In genomic region chr7:135129579-135129978, GRCh38 we compare ENCODE assay signal across 23 cellular contexts. TPM values are rescaled to one million over a fixed set of nuclear protein-coding genes. Genes with fewer than 3 reads are reported as not detected.
A peak's percentile ranks its signal among the peaks of the same experiment; 100 is the strongest.
DNase-seq lines count a peak whose midpoint lies in the region; ATAC-seq and TF ChIP-seq lines count a peak whose summit lies in the region.
"Had no signal": no experiment of that assay in that cellular context is flagged by ENCODE, and none has a peak within 500 bp of the region (broad histone marks: within the 10 kb centered on the region; RNA-seq: fewer than 3 reads in every experiment).

No MANE protein-coding gene starts in this region.

- no peak overlapping the region for H3K4me2 ChIP-seq in osteoblast (ENCODE audit: insufficient read depth, low read length)

- H3K27me3 ChIP-seq in endodermal cell (ENCODE audit: control insufficient read depth, insufficient read depth, low read length, poor library complexity, severe bottlenecking) (no peaks in the 10 kb centered on the region), osteoblast (ENCODE audit: insufficient read depth, low read length) (no peaks in the 10 kb centered on the region)
- H3K27me3 ChIP-seq: SJCRH30 had no signal

- no peak overlapping the region for H3K27ac Mint-ChIP-seq in endodermal cell

- H3K36me3 Mint-ChIP-seq in endodermal cell (ENCODE audit: low read depth), result no peaks in the 10 kb centered on the region

- peak; percentile 23 for DNase-seq in DMS 273 (lab: John Stamatoyannopoulos, UW; ENCODE audit: unreplicated experiment)
- no peak for DNase-seq in DMS 273 treated with DMSO at 0.1 percent for 48 hours (lab: John Stamatoyannopoulos, UW)
- peak; percentile 7 for DNase-seq in HT-29 (ENCODE audit: low spot score)
- DNase-seq in endodermal cell, result no peak
- DNase-seq in osteoblast (ENCODE audit: insufficient read length, low spot score, missing footprints), result peak; percentile 22
- DNase-seq in OCI-M2 (lab: John Stamatoyannopoulos, UW; ENCODE audit: unreplicated experiment), result no peak
- DNase-seq in left colon, result no peak
- no peak for DNase-seq in AG08396 (ENCODE audit: low spot score)
- DNase-seq: Calu3, EL, GDM1, GOT3, HCEC 1CT, MV-4-11, NCI-H2081, NCI-H2227 treated with DMSO at 0.1 percent for 48 hours, NCI-H510A, NCI-H69, SJCRH30, T-helper 2 cell had no signal

- H3K9me3 ChIP-seq in endodermal cell (ENCODE audit: control insufficient read depth, low read length), result peaks cover 12% of the 10 kb centered on the region
- H3K9me3 ChIP-seq in osteoblast (ENCODE audit: low read depth, low read length), result no peaks in the 10 kb centered on the region
- H3K9me3 ChIP-seq: SJCRH30 had no signal

- intact Hi-C loops in left colon (cut with DNase I, micrococcal nuclease), result no loop called here

- peaks cover 7% of the 10 kb centered on the region for H3K9me3 Mint-ChIP-seq in endodermal cell

- no peaks in the 10 kb centered on the region for H3K4me1 Mint-ChIP-seq in endodermal cell

- no peaks in the 10 kb centered on the region for H4K20me1 ChIP-seq in osteoblast (ENCODE audit: insufficient read depth, low read length)

- H3K4me3 ChIP-seq in endodermal cell (ENCODE audit: low read length), result no peak overlapping the region
- H3K4me3 ChIP-seq in osteoblast (ENCODE audit: insufficient read depth, low read length), result no peak overlapping the region
- H3K4me3 ChIP-seq: SJCRH30 had no signal

- H3K79me2 ChIP-seq in osteoblast (ENCODE audit: insufficient read depth, low read length), result no peaks in the 10 kb centered on the region

- no peak overlapping the region for H2AFZ ChIP-seq in osteoblast (ENCODE audit: low read length)

- H3K36me3 ChIP-seq in endodermal cell (ENCODE audit: control insufficient read depth, insufficient read depth, low read length), result no peaks in the 10 kb centered on the region
- no peaks in the 10 kb centered on the region for H3K36me3 ChIP-seq in osteoblast (ENCODE audit: insufficient read depth, low read length)
- H3K36me3 ChIP-seq: SJCRH30 had no signal

- no peak for ATAC-seq in left colon
- ATAC-seq: Right ventricle myocardium inferior had no signal

- no peak overlapping the region for H3K9ac ChIP-seq in endodermal cell (ENCODE audit: extremely low read depth, low read length, poor library complexity, severe bottlenecking)

- no peaks in the 10 kb centered on the region for H3K4me1 ChIP-seq in endodermal cell (ENCODE audit: control insufficient read depth, insufficient read depth, low read length)
- H3K4me1 ChIP-seq in osteoblast (ENCODE audit: insufficient read depth, low read length), result no peaks in the 10 kb centered on the region
- H3K4me1 ChIP-seq: SJCRH30 had no signal

- no peak overlapping the region for H3K27ac ChIP-seq in endodermal cell (ENCODE audit: low read depth, low read length)
- no peak overlapping the region for H3K27ac ChIP-seq in osteoblast (ENCODE audit: low read depth, low read length)
- H3K27ac ChIP-seq: 22Rv1, HL-60, SJCRH30 had no signal

- TF ChIP-seq CTCF in endodermal cell (conservative IDR thresholded peaks at IDR 0.05) (peak; percentile 52), osteoblast (IDR thresholded peaks at IDR 0.05; ENCODE audit: extremely low read depth, low read depth, low read length) (no peak)

- peaks cover 6% of the 10 kb centered on the region for H3K27me3 Mint-ChIP-seq in endodermal cell (ENCODE audit: insufficient read depth)

- no peak overlapping the region for H3K4me3 Mint-ChIP-seq in endodermal cell

RNA-seq across cellular contexts. Expression of gene TMEM140, which starts 18.3 kb away (rescaled TPM):
- 1.8 and 4.1 TPM in 2 replicates for total RNA-seq in HT-29 (2014; rRNA removed; shearing (Covaris generic))
- not detected for total RNA-seq in endodermal cell
- not detected for polyA plus RNA-seq in endodermal cell (2013, experiment 1 of 2)
- not detected for polyA plus RNA-seq in endodermal cell (2013, experiment 2 of 2)
- 13.8 and 14.1 TPM in 2 replicates for total RNA-seq in osteoblast
- 10 to 100 TPM in 1 of 2 donors, 1 to 10 TPM in 1; 7.4 to 18.3 TPM for total RNA-seq in left colon

RNA-seq across cellular contexts. Expression of gene CYREN, which starts 40.9 kb away (rescaled TPM):
- 70.3 and 78.5 TPM in 2 replicates for total RNA-seq in HT-29 (2014; rRNA removed; shearing (Covaris generic))
- 10 to 100 TPM; 60.6 to 67.8 TPM for total RNA-seq in endodermal cell
- polyA plus RNA-seq in endodermal cell (2013, experiment 1 of 2), result 38.5 TPM
- polyA plus RNA-seq in endodermal cell (2013, experiment 2 of 2), result 29.7 TPM
- total RNA-seq in osteoblast, result 29.8 and 35.5 TPM in 2 replicates
- total RNA-seq in left colon, result 10 to 100 TPM; 32.8 to 44.6 TPM

Comparison
In these comparisons a context has a peak if more than half of its experiments do, and no peak if none do; other contexts are left out.
1. DNase-seq: peak in DMS 273 (single experiment), HT-29 (single experiment) and osteoblast (single experiment); none in DMS 273 treated with DMSO at 0.1 percent for 48 hours (single experiment), endodermal cell (single experiment), OCI-M2 (single experiment), left colon (0 of 2) and AG08396 (single experiment).